In genomic region chr5:84961903-84962302, GRCh38 we compare ENCODE assay signal across 22 cellular contexts.
"Had no signal": no experiment of that assay in that cellular context is flagged by ENCODE, and none has a peak within 500 bp of the region (broad histone marks: within the 10 kb centered on the region; RNA-seq: fewer than 3 reads in every experiment).

No MANE protein-coding gene starts in this region.

- ATAC-seq: K562 had no signal

- H3K4me1 Mint-ChIP-seq: IgD-negative memory B cell had no signal

- DNase-seq: Kasumi-1, MM.1S, NCI-H1092, NCI-H1105 treated with DMSO at 0.1 percent for 48 hours, NCI-H1417 treated with DMSO at 0.1 percent for 48 hours, NCI-H146, NCI-H1694 treated with DMSO at 0.1 percent for 48 hours, NCI-H1930, NCI-H2081, NCI-H2107, NCI-H226, NCI-H446, NCI-H510A, NCI-H524 treated with DMSO at 0.1 percent for 48 hours, NCI-H69, NCI-H774, RPMI8226, SHP77, SK-N-SH, SW 1271 had no signal

- H3K27ac Mint-ChIP-seq: IgD-negative memory B cell had no signal

- H3K27me3 Mint-ChIP-seq: IgD-negative memory B cell had no signal

- H3K4me3 Mint-ChIP-seq: IgD-negative memory B cell had no signal

- H3K36me3 Mint-ChIP-seq: IgD-negative memory B cell had no signal
